ENCODE assay signal across 1 cellular context in genomic region chr9:136846376-136847064, GRCh38.
TF ChIP-seq lines count a peak whose summit lies in the region.

No MANE protein-coding gene starts in this region.

TF ChIP-seq in HCT116, 20 proteins besides CTCF, POLR2A, EP300 and RAD21:
- TF ChIP-seq MAX (IDR thresholded peaks at IDR 0.05) (no peak), SP1 (IDR thresholded peaks at IDR 0.05; ENCODE audit: low read depth) (no peak), CEBPB (IDR thresholded peaks at IDR 0.05; ENCODE audit: low read depth) (no peak), ATF3 (IDR thresholded peaks at IDR 0.05) (no peak), ZFX (IDR thresholded peaks at IDR 0.05) (no peak), ELF1 (IDR thresholded peaks at IDR 0.05; ENCODE audit: borderline replicate concordance, low read depth) (no peak), EZH2phosphoT487 (IDR thresholded peaks at IDR 0.05; ENCODE audit: borderline replicate concordance) (no peak), EGR1 (IDR thresholded peaks at IDR 0.05; ENCODE audit: low read depth) (no peak), SRF (IDR thresholded peaks at IDR 0.05; ENCODE audit: low read depth) (no peak), FOSL1 (IDR thresholded peaks at IDR 0.05; ENCODE audit: low read depth) (no peak), TCF7L2 (IDR thresholded peaks at IDR 0.05; ENCODE audit: borderline replicate concordance, extremely low read depth, insufficient read depth, insufficient read length) (no peak), REST (IDR thresholded peaks at IDR 0.05; ENCODE audit: low read depth) (no peak), YY1 (IDR thresholded peaks at IDR 0.05; ENCODE audit: extremely low read depth, insufficient replicate concordance, low read depth, low read length) (no peak), ZNF274 (IDR thresholded peaks at IDR 0.05; ENCODE audit: low read depth, low read length) (no peak), CBX3 (IDR thresholded peaks at IDR 0.05; ENCODE audit: low read depth) (no peak), SIN3A (IDR thresholded peaks at IDR 0.05; ENCODE audit: low read depth) (no peak)
TF ChIP-seq in HCT116: peak in this region for 0.
